8 cellular contexts compared by ENCODE assay signal in the genomic region with DNA sequence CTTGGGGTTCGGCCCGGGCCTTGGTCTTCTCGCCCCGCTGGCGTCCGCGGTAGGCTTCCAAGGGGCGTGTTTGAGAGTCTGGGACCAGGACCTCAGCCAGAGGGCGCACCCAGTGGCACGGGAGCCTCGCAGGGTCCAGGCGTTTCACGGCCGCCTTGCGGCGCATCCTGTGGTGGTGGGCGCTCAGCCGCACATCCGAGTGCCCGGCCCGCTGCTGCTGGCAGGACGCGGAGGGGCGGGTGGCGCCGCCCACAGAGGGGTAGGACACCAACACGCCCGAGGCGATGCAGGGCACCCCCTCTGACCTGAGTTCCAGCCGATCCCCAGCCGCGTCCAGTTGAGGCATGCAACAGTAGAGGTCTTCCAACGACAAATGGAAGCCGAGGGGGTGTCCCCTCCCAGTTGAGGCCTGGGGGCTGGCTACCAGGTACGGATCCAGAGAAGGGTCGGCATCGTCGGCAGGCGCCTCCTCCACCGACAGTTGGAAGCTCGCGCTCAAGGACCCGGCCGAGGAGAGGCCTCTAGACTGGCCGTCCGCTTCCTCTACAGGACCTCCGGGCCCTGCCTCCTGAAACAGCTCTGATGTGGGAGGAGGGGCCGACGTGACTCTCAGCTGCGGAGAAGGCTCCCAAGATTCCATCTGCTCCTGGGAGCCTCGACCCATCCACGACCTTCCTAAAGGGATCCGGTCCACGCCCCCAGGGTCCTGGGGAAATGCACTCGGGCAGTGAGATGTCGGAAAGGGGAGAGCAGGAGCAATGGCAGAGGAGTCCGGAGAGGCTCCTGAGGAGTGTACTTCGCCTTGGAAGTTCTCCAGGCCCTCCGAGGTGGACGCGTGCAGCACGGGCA. TPM values are rescaled to one million over a fixed set of nuclear protein-coding genes. Genes with fewer than 3 reads are reported as not detected.
DNase-seq lines count a peak whose midpoint lies in the region; ATAC-seq and TF ChIP-seq lines count a peak whose summit lies in the region.

No MANE protein-coding gene starts in this region.

- H3K36me3 Mint-ChIP-seq in T-cell = no peaks in the 10 kb centered on the region

- H3K9me3 ChIP-seq in SK-N-SH (no peaks in the 10 kb centered on the region), esophagus squamous epithelium (no peaks in the 10 kb centered on the region), neuronal stem cell (replicated peaks in 1 of 2; ENCODE audit: control insufficient read depth in 2 of 2, insufficient read depth in 1 of 2, low read depth in 1 of 2, low read length in 2 of 2) (peaks cover 0 to 3% of the 10 kb centered on the region in 2 donors)

- POLR2A ChIA-PET in SK-N-SH (lab: Yijun Ruan, JAX) (no interaction called here), T-cell (lab: Charles Lee) (no interaction called here)

- peak overlapping the region; percentile 54 for H4K8ac ChIP-seq in neuronal stem cell (ENCODE audit: low read depth, low read length)

- H2AFZ ChIP-seq in SK-N-SH (ENCODE audit: low read depth) = no peak overlapping the region
- H2AFZ ChIP-seq in neuronal stem cell (ENCODE audit: low read length) = no peak overlapping the region

- peaks cover 0 to 18% of the 10 kb centered on the region in 2 donors for H3K27me3 Mint-ChIP-seq in T-cell

- peak overlapping the region in 1 of 2 donors; percentile 82 for H3K27ac Mint-ChIP-seq in T-cell

- peak overlapping the region; percentile 61 to 76 (median 73) for H3K4me3 Mint-ChIP-seq in T-cell

- H3K4ac ChIP-seq in neuronal stem cell (ENCODE audit: low read length) = no peak overlapping the region

- H3K4me3 ChIP-seq in SK-N-SH (ENCODE audit: low read depth in 2 of 2, low read length in 1 of 2) = no peak overlapping the region
- H3K4me3 ChIP-seq in esophagus squamous epithelium = peak overlapping the region; percentile 33 to 74 (median 50)
- H3K4me3 ChIP-seq in neuronal stem cell (ENCODE audit: low read length in 2 of 2) = no peak overlapping the region

- H3K4me1 ChIP-seq in SK-N-SH (ENCODE audit: control insufficient read depth in 1 of 2, insufficient read depth in 2 of 2, low read depth in 1 of 2, low read length in 1 of 2) = peaks cover 0 to 2% of the 10 kb centered on the region in 2 experiments; a peak in 1 of 4 replicates
- H3K4me1 ChIP-seq in esophagus squamous epithelium = peaks cover 20 to 33% (median 22%) of the 10 kb centered on the region in 3 donors
- H3K4me1 ChIP-seq in neuronal stem cell (ENCODE audit: control insufficient read depth in 2 of 2, insufficient read depth in 1 of 2, low read depth in 1 of 2, low read length in 2 of 2) = peaks cover 0 to 2% of the 10 kb centered on the region in 2 donors

- H3K79me1 ChIP-seq in neuronal stem cell (ENCODE audit: low read depth, low read length) = no peaks in the 10 kb centered on the region

- peaks cover 23 to 24% (median 24%) of the 10 kb centered on the region in 3 donors for H3K4me1 Mint-ChIP-seq in T-cell

- H3K9ac ChIP-seq in SK-N-SH = no peak overlapping the region
- H3K9ac ChIP-seq in neuronal stem cell (ENCODE audit: low read depth, low read length, poor library complexity) = peak overlapping the region; percentile 56

- peak overlapping the region; percentile 60 for H2AK5ac ChIP-seq in neuronal stem cell (ENCODE audit: low read depth, low read length)

- H3F3A ChIP-seq in SK-N-SH (replicated peaks; ENCODE audit: insufficient read depth) = no peaks in the 10 kb centered on the region

- H2BK5ac ChIP-seq in neuronal stem cell (ENCODE audit: low read length) = no peak overlapping the region

- 89% methylated on average over 43 of the region's 62 CpGs for WGBS in SK-N-SH (ENCODE audit: low lambda C conversion rate)
- WGBS in esophagus squamous epithelium, 2 donors = 20 to 34% methylated on average over 2 to 12 of the region's 62 CpGs
- WGBS in neuronal stem cell (ENCODE audit: extremely low coverage in 2 of 2, insufficient read length in 2 of 2, insufficient replicate concordance in 1 of 2), 2 donors = no CpG with 5 or more reads among the region's 62 CpGs

- TF ChIP-seq CTCF in SK-N-SH (IDR thresholded peaks at IDR 0.05) = no peak
- peak in 4 of 6 experiments; percentile 16 to 23 (median 18) for TF ChIP-seq CTCF in esophagus squamous epithelium (IDR thresholded peaks at IDR 0.05)

- H3K4me2 ChIP-seq in SK-N-SH (no peak overlapping the region), neuronal stem cell (ENCODE audit: insufficient read depth, low read length, poor library complexity, severe bottlenecking) (no peak overlapping the region)

- TF ChIP-seq RAD21 in SK-N-SH (IDR thresholded peaks at IDR 0.05; ENCODE audit: low read length) = no peak

- no peaks in the 10 kb centered on the region for H3K9me3 Mint-ChIP-seq in T-cell

- no peak overlapping the region for H3K14ac ChIP-seq in neuronal stem cell (ENCODE audit: low read length)

- DNase-seq in SK-N-SH (peak; percentile 28), T-cell (peak in 7 of 34 experiments; percentile 13 to 36 (median 29)), esophagus squamous epithelium (lab: John Stamatoyannopoulos, UW) (no peak), neuronal stem cell (ENCODE audit: low spot score) (no peak), DMS 273 (lab: John Stamatoyannopoulos, UW; ENCODE audit: unreplicated experiment) (no peak), SIG-M5 treated with dmso at 0.1 percent for 504 hours (lab: John Stamatoyannopoulos, UW; ENCODE audit: unreplicated experiment) (no peak)

- no peak for TF ChIP-seq EP300 in SK-N-SH (IDR thresholded peaks at IDR 0.05; ENCODE audit: borderline replicate concordance in 1 of 2, low read depth in 1 of 2, low read length in 1 of 2)

- H3K18ac ChIP-seq in neuronal stem cell (ENCODE audit: low read length) = no peak overlapping the region

- peak overlapping the region; percentile 53 for H2BK120ac ChIP-seq in neuronal stem cell (ENCODE audit: low read depth, low read length)

- no peak overlapping the region for H4K91ac ChIP-seq in neuronal stem cell (ENCODE audit: low read depth, low read length, poor library complexity)

- H3K27ac ChIP-seq in SK-N-SH (ENCODE audit: low read depth in 2 of 2, low read length in 1 of 2) (no peak overlapping the region), esophagus squamous epithelium (peak overlapping the region in 3 of 4 donors; percentile 43 to 69 (median 54)), neuronal stem cell (replicated peaks; ENCODE audit: low read length) (no peak overlapping the region)

- CTCF ChIA-PET in SK-N-SH (lab: Yijun Ruan, JAX) = interaction anchor here (1.2 to 3.9 kb wide), 2 partner anchors 14 to 23 kb away, joined by 4 to 18 read pairs; no protein-coding TSS in a partner anchor
- CTCF ChIA-PET in T-cell (lab: Charles Lee) = interaction anchor here (0.6 to 0.9 kb wide), 2 partner anchors 14 to 40 kb away, joined by 3 to 5 read pairs; a partner anchor contains a TSS

- H3K23ac ChIP-seq in neuronal stem cell (ENCODE audit: low read depth, low read length, poor library complexity) = no peak overlapping the region

- ATAC-seq in SK-N-SH treated with all-trans-retinoic acid at 6 μM for 48 hours (no peak), T-cell (replicated peaks in 1 of 4) (peak; percentile 37 to 67 (median 48)), GM19351 (IDR thresholded peaks at IDR 0.05; ENCODE audit: unreplicated experiment) (no peak)

- intact Hi-C loops in esophagus squamous epithelium (cut with DNase I) = no loop called here

- no peak overlapping the region for H2BK12ac ChIP-seq in neuronal stem cell (ENCODE audit: low read length)

- no peaks in the 10 kb centered on the region for H3K27me3 ChIP-seq in SK-N-SH (ENCODE audit: insufficient read depth)
- H3K27me3 ChIP-seq in esophagus squamous epithelium = peaks cover 0 to 25% (median 0%) of the 10 kb centered on the region in 4 donors
- H3K27me3 ChIP-seq in neuronal stem cell (ENCODE audit: control insufficient read depth in 3 of 3, insufficient read depth in 3 of 3, low read depth in 1 of 3, low read length in 3 of 3) = no peaks in the 10 kb centered on the region

- H2BK15ac ChIP-seq in neuronal stem cell (ENCODE audit: low read length) = peak overlapping the region; percentile 9

- no peaks in the 10 kb centered on the region for H3K79me2 ChIP-seq in SK-N-SH (ENCODE audit: insufficient read depth)

- no peaks in the 10 kb centered on the region for H3K9me2 ChIP-seq in SK-N-SH

- no peaks in the 10 kb centered on the region for H3K36me3 ChIP-seq in SK-N-SH (replicated peaks in 1 of 2; ENCODE audit: control insufficient read depth in 1 of 2, insufficient read depth in 2 of 2, low read length in 1 of 2)
- no peaks in the 10 kb centered on the region for H3K36me3 ChIP-seq in esophagus squamous epithelium
- H3K36me3 ChIP-seq in neuronal stem cell (replicated peaks in 1 of 2; ENCODE audit: control insufficient read depth in 2 of 2, insufficient read depth in 2 of 2, low read length in 2 of 2) = no peaks in the 10 kb centered on the region

- TF ChIP-seq POLR2A in esophagus squamous epithelium (IDR thresholded peaks at IDR 0.05) = no peak

- no peaks in the 10 kb centered on the region for H4K20me1 ChIP-seq in SK-N-SH (ENCODE audit: insufficient read depth)

RNA-seq across cellular contexts. Expression of a gene that starts 6.3 kb away (rescaled TPM):
- polyA plus RNA-seq in SK-N-SH (2012; rRNA removed) = 1.2 and 2.5 TPM in 2 replicates
- polyA plus RNA-seq in SK-N-SH (2012; cell fraction: cytosol; rRNA removed) = 0.85 and 2.1 TPM in 2 replicates
- 3.4 and 4.9 TPM in 2 replicates for polyA plus RNA-seq in SK-N-SH (2012; cell fraction: nucleus; rRNA removed)
- total RNA-seq in T-cell (1 to 10 TPM; 5.0 to 9.5 (median 7.5) TPM), esophagus squamous epithelium (under 1 TPM; 0.22 to 0.76 (median 0.59) TPM)
- polyA plus RNA-seq in neuronal stem cell (2013, experiment 1 of 2) = 9.5 TPM
- polyA plus RNA-seq in neuronal stem cell (2013, experiment 2 of 2) = 9.0 TPM

RNA-seq across cellular contexts. Expression of a gene that starts 6.4 kb away (rescaled TPM):
- 50.7 and 61.6 TPM in 2 replicates for polyA plus RNA-seq in SK-N-SH (2012; rRNA removed)
- 26.2 and 39.5 TPM in 2 replicates for polyA plus RNA-seq in SK-N-SH (2012; cell fraction: cytosol; rRNA removed)
- 54.2 and 62.7 TPM in 2 replicates for polyA plus RNA-seq in SK-N-SH (2012; cell fraction: nucleus; rRNA removed)
- total RNA-seq in T-cell (10 to 100 TPM; 31.4 to 46.8 (median 45.4) TPM), esophagus squamous epithelium (1 to 10 TPM; 3.1 to 9.1 (median 6.0) TPM)
- 53.6 TPM for polyA plus RNA-seq in neuronal stem cell (2013, experiment 1 of 2)
- 50.0 TPM for polyA plus RNA-seq in neuronal stem cell (2013, experiment 2 of 2)

RNA-seq across cellular contexts. Expression of a gene that starts 26.6 kb away (rescaled TPM):
- polyA plus RNA-seq in SK-N-SH (2012; rRNA removed) = 22.6 and 23.4 TPM in 2 replicates
- polyA plus RNA-seq in SK-N-SH (2012; cell fraction: cytosol; rRNA removed) = 8.6 and 13.1 TPM in 2 replicates
- 80.0 and 93.6 TPM in 2 replicates for polyA plus RNA-seq in SK-N-SH (2012; cell fraction: nucleus; rRNA removed)
- total RNA-seq in T-cell (1 to 10 TPM in 1 of 5 donors, under 1 TPM in 3, not detected in 1; 0.93 to 1.7 (median 0.96) TPM), esophagus squamous epithelium (10 to 100 TPM; 20.2 to 37.8 (median 27.9) TPM)
- polyA plus RNA-seq in neuronal stem cell (2013, experiment 1 of 2) = 20.6 TPM
- polyA plus RNA-seq in neuronal stem cell (2013, experiment 2 of 2) = 20.1 TPM

RNA-seq across cellular contexts. Expression of a gene that starts 35.0 kb away (rescaled TPM):
- polyA plus RNA-seq in SK-N-SH (2012; rRNA removed) = 88.9 and 91.1 TPM in 2 replicates
- 56.4 and 68.3 TPM in 2 replicates for polyA plus RNA-seq in SK-N-SH (2012; cell fraction: cytosol; rRNA removed)
- polyA plus RNA-seq in SK-N-SH (2012; cell fraction: nucleus; rRNA removed) = 117 and 122 TPM in 2 replicates
- 100 to 1,000 TPM in 3 of 5 donors, 10 to 100 TPM in 2; 81.9 to 124 (median 117) TPM for total RNA-seq in T-cell
- 10 to 100 TPM; 67.1 to 80.1 (median 75.0) TPM for total RNA-seq in esophagus squamous epithelium
- polyA plus RNA-seq in neuronal stem cell (2013, experiment 1 of 2) = 127 TPM
- 131 TPM for polyA plus RNA-seq in neuronal stem cell (2013, experiment 2 of 2)

RNA-seq across cellular contexts. Expression of a gene that starts 39.8 kb away (rescaled TPM):
- 41.7 and 48.4 TPM in 2 replicates for polyA plus RNA-seq in SK-N-SH (2012; rRNA removed)
- polyA plus RNA-seq in SK-N-SH (2012; cell fraction: cytosol; rRNA removed) = 20.6 and 28.3 TPM in 2 replicates
- polyA plus RNA-seq in SK-N-SH (2012; cell fraction: nucleus; rRNA removed) = 259 and 308 TPM in 2 replicates
- total RNA-seq in T-cell (10 to 100 TPM; 44.5 to 70.8 (median 68.4) TPM), esophagus squamous epithelium (10 to 100 TPM in 3 of 4 donors, 1 to 10 TPM in 1; 5.4 to 41.9 (median 20.3) TPM)
- polyA plus RNA-seq in neuronal stem cell (2013, experiment 1 of 2) = 17.7 TPM
- polyA plus RNA-seq in neuronal stem cell (2013, experiment 2 of 2) = 17.8 TPM

Comparison
In these comparisons a context has a peak if more than half of its experiments do, and no peak if none do; other contexts are left out.
1. H3K27ac ChIP-seq: peak in esophagus squamous epithelium (3 of 4); none in SK-N-SH (0 of 2) and neuronal stem cell (single experiment).
2. H3K4me3 ChIP-seq: peak in esophagus squamous epithelium (4 of 4); none in SK-N-SH (0 of 2) and neuronal stem cell (0 of 2).
3. ATAC-seq: peak in T-cell (4 of 4); none in SK-N-SH treated with all-trans-retinoic acid at 6 μM for 48 hours (single experiment) and GM19351 (single experiment).
4. RNA of a gene that starts 26.6 kb away (total RNA-seq): 20.2 to 37.8 TPM in esophagus squamous epithelium; 0.93 to 1.7 TPM in T-cell; every median in the first group is over 4 times any median in the second.